In genomic region chr14:78302841-78303240, GRCh38 we compare ENCODE assay signal across 14 cellular contexts.
"Had no signal": no experiment of that assay in that cellular context is flagged by ENCODE, and none has a peak within 500 bp of the region (broad histone marks: within the 10 kb centered on the region; RNA-seq: fewer than 3 reads in every experiment).

No MANE protein-coding gene starts in this region.

- H3K9me3 ChIP-seq: esophagus squamous epithelium, sigmoid colon, upper lobe of left lung had no signal

- ATAC-seq: activated CD4-positive, alpha-beta T cell treated with anti-CD3 and anti-CD28 coated beads for 36 hours; activated CD8-positive, alpha-beta T cell treated with anti-CD3 and anti-CD28 coated beads for 36 hours; stimulated activated naive CD8-positive, alpha-beta T cell treated with anti-CD3 and anti-CD28 coated beads, Interleukin-15, Interleukin-2, amounts not matched to agents 100 U/mL and 50 U/mL, for 24 hours had no signal

- H3K27me3 ChIP-seq: upper lobe of left lung had no signal

- DNase-seq: activated CD4-positive, alpha-beta T cell treated with anti-CD3 and anti-CD28 coated beads for 36 hours; activated CD8-positive, alpha-beta memory T cell treated with anti-CD3 and anti-CD28 coated beads, Interleukin-2, amount 50 U/mL, for 48 hours; activated CD8-positive, alpha-beta T cell treated with anti-CD3 and anti-CD28 coated beads for 36 hours; activated naive CD8-positive, alpha-beta T cell treated with anti-CD3 and anti-CD28 coated beads, Interleukin-2, amount 10 ng/mL, durations not matched to agents 7 days and 5 days; aorta; esophagus squamous epithelium; foreskin fibroblast; glutamatergic neuron; nephron progenitor cell; sigmoid colon; stimulated activated CD4-positive, alpha-beta T cell treated with anti-CD3 and anti-CD28 coated beads, Interleukin-12 subunit alpha, Interleukin-12 subunit beta, amount 100 ng/mL, for 4 hours; stimulated activated naive CD8-positive, alpha-beta T cell treated with anti-CD3 and anti-CD28 coated beads, Interleukin-15, Interleukin-2, amounts not matched to agents 100 U/mL and 50 U/mL, for 24 hours; T1000; upper lobe of left lung had no signal

- H3K4me3 ChIP-seq: esophagus squamous epithelium, sigmoid colon, upper lobe of left lung had no signal

- H3K36me3 ChIP-seq: esophagus squamous epithelium, sigmoid colon, upper lobe of left lung had no signal

- H3K27ac ChIP-seq: esophagus squamous epithelium, sigmoid colon, upper lobe of left lung had no signal

- H3K4me1 ChIP-seq: esophagus squamous epithelium, sigmoid colon, upper lobe of left lung had no signal
